ENCODE assay signal across 21 cellular contexts in genomic region chr12:108324678-108325358, GRCh38. TPM values are rescaled to one million over a fixed set of nuclear protein-coding genes. Genes with fewer than 3 reads are reported as not detected.
DNase-seq lines count a peak whose midpoint lies in the region; ATAC-seq and TF ChIP-seq lines count a peak whose summit lies in the region.
"Had no signal": no experiment of that assay in that cellular context is flagged by ENCODE, and none has a peak within 500 bp of the region (broad histone marks: within the 10 kb centered on the region; RNA-seq: fewer than 3 reads in every experiment).

No MANE protein-coding gene starts in this region.

- H3K4me2 ChIP-seq in BLaER1 (peak overlapping the region; percentile 39), Loucy (ENCODE audit: low read depth, low read length, poor library complexity, severe bottlenecking) (peak overlapping the region; percentile 8)
- H3K4me2 ChIP-seq: A549 had no signal

- DNase-seq in chondrocyte (ENCODE audit: low spot score): peak; percentile 60
- no peak for DNase-seq in natural killer cell treated with Interleukin-12 subunit alpha and Interleukin-12 subunit beta and Interleukin-15 and Interleukin-18, amount 100 ng/mL, for 72 hours (ENCODE audit: low spot score)
- no peak for DNase-seq in A673 (ENCODE audit: low spot score)
- no peak for DNase-seq in cerebellar nuclear complex (lab: John Stamatoyannopoulos, UW)
- no peak for DNase-seq in left lung
- no peak for DNase-seq in activated naive CD4-positive, alpha-beta T cell (lab: John Stamatoyannopoulos, UW)
- DNase-seq: CD4-positive, alpha-beta memory T cell; DMS79 treated with DMSO at 0.1 percent for 48 hours; GOT3; HFFc6; MM.1S; NCI-H1417; NCI-H1930; NCI-H2171 treated with DMSO at 0.1 percent for 48 hours; NCI-H510A treated with DMSO at 0.1 percent for 48 hours; Peyer's patch; SHP77 had no signal

- H3K27ac ChIP-seq in BLaER1: no peak overlapping the region
- H3K27ac ChIP-seq in A673 (ENCODE audit: low read depth, low read length, poor library complexity, severe bottlenecking): no peak overlapping the region
- no peak overlapping the region for H3K27ac ChIP-seq in left lung
- H3K27ac ChIP-seq: A549, Peyer's patch had no signal

- H3K36me3 ChIP-seq in BLaER1 (no peaks in the 10 kb centered on the region), Loucy (ENCODE audit: insufficient read depth, low read length) (no peaks in the 10 kb centered on the region), A673 (ENCODE audit: insufficient read depth, low read length, poor library complexity, severe bottlenecking) (no peaks in the 10 kb centered on the region), left lung (peaks cover 0 to 13% of the 10 kb centered on the region in 2 donors)
- H3K36me3 ChIP-seq: Peyer's patch had no signal

- no peaks in the 10 kb centered on the region for H3K27me3 Mint-ChIP-seq in chondrocyte (ENCODE audit: low read depth)
- no peaks in the 10 kb centered on the region for H3K27me3 Mint-ChIP-seq in natural killer cell treated with Interleukin-12 subunit alpha and Interleukin-12 subunit beta and Interleukin-15 and Interleukin-18, amount 100 ng/mL, for 72 hours

- H3K9me3 ChIP-seq in BLaER1 (no peaks in the 10 kb centered on the region), Loucy (ENCODE audit: insufficient read depth, low read depth, low read length) (no peaks in the 10 kb centered on the region), A673 (ENCODE audit: low read depth, low read length, poor library complexity, severe bottlenecking) (no peaks in the 10 kb centered on the region), left lung (no peaks in the 10 kb centered on the region)
- H3K9me3 ChIP-seq: A549, Peyer's patch had no signal

- H4K20me1 ChIP-seq in BLaER1 (peaks cover 94% of the 10 kb centered on the region; the same call in 1 of the 2 replicates), Loucy (ENCODE audit: insufficient read depth, low read length, poor library complexity, severe bottlenecking) (no peaks in the 10 kb centered on the region)

- no peak overlapping the region for H3K4me3 ChIP-seq in BLaER1
- H3K4me3 ChIP-seq in Loucy (ENCODE audit: low read length, poor library complexity, severe bottlenecking): no peak overlapping the region
- no peak overlapping the region for H3K4me3 ChIP-seq in A673 (ENCODE audit: low read depth, low read length, poor library complexity, severe bottlenecking)
- no peak overlapping the region for H3K4me3 ChIP-seq in left lung
- H3K4me3 ChIP-seq: A549, Peyer's patch had no signal

- H3K4me1 Mint-ChIP-seq in chondrocyte (ENCODE audit: low read depth): peaks cover 33% of the 10 kb centered on the region
- H3K4me1 Mint-ChIP-seq in natural killer cell treated with Interleukin-12 subunit alpha and Interleukin-12 subunit beta and Interleukin-15 and Interleukin-18, amount 100 ng/mL, for 72 hours (ENCODE audit: low read depth in 2 of 2): peaks cover 63 to 67% of the 10 kb centered on the region in 2 donors

- H2AFZ ChIP-seq in Loucy (ENCODE audit: low read length): no peak overlapping the region

- peaks cover 96% of the 10 kb centered on the region for H3K27me3 ChIP-seq in BLaER1
- H3K27me3 ChIP-seq in Loucy (ENCODE audit: insufficient read depth, low read length, poor library complexity, severe bottlenecking): no peaks in the 10 kb centered on the region
- peaks cover 10% of the 10 kb centered on the region for H3K27me3 ChIP-seq in A673 (replicated peaks; ENCODE audit: insufficient read depth, low read depth, low read length, poor library complexity)
- no peaks in the 10 kb centered on the region for H3K27me3 ChIP-seq in left lung
- H3K27me3 ChIP-seq: Peyer's patch had no signal

- POLR2A ChIA-PET in A673 (lab: Charles Lee; ENCODE audit: low non-redundant PET): no interaction called here

- no peak overlapping the region for H3K27ac Mint-ChIP-seq in chondrocyte (ENCODE audit: unreplicated experiment)
- peak overlapping the region; percentile 53 to 87 for H3K27ac Mint-ChIP-seq in natural killer cell treated with Interleukin-12 subunit alpha and Interleukin-12 subunit beta and Interleukin-15 and Interleukin-18, amount 100 ng/mL, for 72 hours
- H3K27ac Mint-ChIP-seq: CD4-positive, alpha-beta memory T cell; HFFc6 had no signal

- peaks cover 39% of the 10 kb centered on the region for H3K36me3 Mint-ChIP-seq in chondrocyte (ENCODE audit: low read depth)
- H3K36me3 Mint-ChIP-seq in natural killer cell treated with Interleukin-12 subunit alpha and Interleukin-12 subunit beta and Interleukin-15 and Interleukin-18, amount 100 ng/mL, for 72 hours: no peaks in the 10 kb centered on the region
- H3K36me3 Mint-ChIP-seq: CD4-positive, alpha-beta memory T cell had no signal

- TF ChIP-seq CTCF in Loucy (conservative IDR thresholded peaks at IDR 0.05; ENCODE audit: low read length) (no peak), chondrocyte (IDR thresholded peaks at IDR 0.05) (no peak), A673 (conservative IDR thresholded peaks at IDR 0.05; ENCODE audit: low read depth, low read length) (no peak), left lung (IDR thresholded peaks at IDR 0.05) (no peak)

- no peak for ATAC-seq in natural killer cell treated with Interleukin-12 subunit alpha and Interleukin-12 subunit beta and Interleukin-15 and Interleukin-18, amount 100 ng/mL, for 72 hours
- ATAC-seq in left lung: no peak
- ATAC-seq: A549, HepG2 had no signal

- intact Hi-C loops in A673 (cut with micrococcal nuclease; ENCODE audit: unreplicated experiment) (no loop called here), left lung (cut with DNase I) (no loop called here)

- no peak overlapping the region for H3K4me3 Mint-ChIP-seq in chondrocyte (ENCODE audit: unreplicated experiment)
- H3K4me3 Mint-ChIP-seq in natural killer cell treated with Interleukin-12 subunit alpha and Interleukin-12 subunit beta and Interleukin-15 and Interleukin-18, amount 100 ng/mL, for 72 hours: no peak overlapping the region
- H3K4me3 Mint-ChIP-seq: CD4-positive, alpha-beta memory T cell; HFFc6 had no signal

- H3K4me1 ChIP-seq in BLaER1: peaks cover 27% of the 10 kb centered on the region
- peaks cover 36% of the 10 kb centered on the region for H3K4me1 ChIP-seq in Loucy (ENCODE audit: insufficient read depth, low read length, poor library complexity, severe bottlenecking)
- no peaks in the 10 kb centered on the region for H3K4me1 ChIP-seq in A673 (ENCODE audit: insufficient read depth, low read length, poor library complexity, severe bottlenecking)
- peaks cover 0 to 20% of the 10 kb centered on the region in 2 donors for H3K4me1 ChIP-seq in left lung
- H3K4me1 ChIP-seq: A549, Peyer's patch had no signal

- H3K9me2 ChIP-seq in Loucy (replicated peaks; ENCODE audit: low read depth, low read length): no peaks in the 10 kb centered on the region

- H3F3A ChIP-seq in Loucy (ENCODE audit: low read depth): no peaks in the 10 kb centered on the region

- CTCF ChIA-PET in A673 (lab: Charles Lee): no interaction called here

- no peaks in the 10 kb centered on the region for H3K79me2 ChIP-seq in Loucy (ENCODE audit: insufficient read depth, low read length)

- peaks cover under 1% of the 10 kb centered on the region for H3K9me3 Mint-ChIP-seq in chondrocyte (ENCODE audit: low read depth)
- H3K9me3 Mint-ChIP-seq in natural killer cell treated with Interleukin-12 subunit alpha and Interleukin-12 subunit beta and Interleukin-15 and Interleukin-18, amount 100 ng/mL, for 72 hours: peaks cover 3% of the 10 kb centered on the region

- no TSS peak for BruUV-seq in A673 (replicated peaks; lab: Mats Ljungman, UMichigan)

- no peak overlapping the region for H3K9ac ChIP-seq in BLaER1
- no peak overlapping the region for H3K9ac ChIP-seq in Loucy (ENCODE audit: low read depth, low read length, poor library complexity, severe bottlenecking)

RNA-seq across cellular contexts. Expression of gene CMKLR1, which starts 14.3 kb away (rescaled TPM):
- 31.2 to 74.3 TPM (median 32.9 TPM) in 3 replicates for total RNA-seq in chondrocyte
- total RNA-seq in natural killer cell treated with Interleukin-12 subunit alpha and Interleukin-12 subunit beta and Interleukin-15 and Interleukin-18, amount 100 ng/mL, for 72 hours: 1 to 10 TPM in 1 of 2 donors, under 1 TPM in 1; 0.26 to 1.1 TPM
- total RNA-seq in A673 (2021): 0.24 and 0.57 TPM in 2 replicates
- total RNA-seq in left lung: 10 to 100 TPM; 19.0 to 31.2 TPM
- total RNA-seq: HepG2, HFFc6 had no signal

Comparison
In these comparisons a context has a peak if more than half of its experiments do, and no peak if none do; other contexts are left out.
1. RNA of gene CMKLR1, which starts 14.3 kb away (total RNA-seq): 31.2 to 74.3 TPM in chondrocyte and 19.0 to 31.2 TPM in left lung; 0.26 to 1.1 TPM in natural killer cell treated with Interleukin-12 subunit alpha and Interleukin-12 subunit beta and Interleukin-15 and Interleukin-18, amount 100 ng/mL, for 72 hours and 0.24 to 0.57 TPM in A673; every median in the first group is over 4 times any median in the second.